In genomic region chr11:72629266-72629665, GRCh38 we compare ENCODE assay signal across 2 cellular contexts.
TF ChIP-seq lines count a peak whose summit lies in the region.

No MANE protein-coding gene starts in this region.

TF ChIP-seq in H1, 55 proteins besides CTCF, POLR2A, EP300 and RAD21:
- TF ChIP-seq CEBPB (IDR thresholded peaks at IDR 0.05; ENCODE audit: low read depth, low read length) (no peak), YY1 (IDR thresholded peaks at IDR 0.05; ENCODE audit: low read depth, low read length) (no peak), PHF8 (conservative IDR thresholded peaks at IDR 0.05; ENCODE audit: low read depth, low read length) (no peak), ATF2 (IDR thresholded peaks at IDR 0.05; ENCODE audit: low read length) (no peak), KDM1A (IDR thresholded peaks at IDR 0.05; ENCODE audit: borderline replicate concordance, low read length) (no peak), SAP30 (IDR thresholded peaks at IDR 0.05; ENCODE audit: insufficient read depth, insufficient replicate concordance, low read length) (no peak), GABPA (IDR thresholded peaks at IDR 0.05; ENCODE audit: borderline replicate concordance, insufficient read depth, low read length) (no peak), SP1 (IDR thresholded peaks at IDR 0.05; ENCODE audit: low read depth, low read length) (no peak), SUZ12 (IDR thresholded peaks at IDR 0.05; ENCODE audit: low read length) (no peak), KDM5A (IDR thresholded peaks at IDR 0.05; ENCODE audit: low read length) (no peak), SIX5 (IDR thresholded peaks at IDR 0.05; ENCODE audit: low read depth, low read length) (no peak), TAF1 (IDR thresholded peaks at IDR 0.05; ENCODE audit: low read depth, low read length) (no peak)

TF ChIP-seq in GM23338, 12 proteins besides CTCF, POLR2A, EP300 and RAD21:
- TF ChIP-seq NANOG (IDR thresholded peaks at IDR 0.05; ENCODE audit: borderline replicate concordance) (no peak), CREB1 (CRISPR knock-in tag; IDR thresholded peaks at IDR 0.05; ENCODE audit: low read depth) (no peak), STAT1 (IDR thresholded peaks at IDR 0.05; ENCODE audit: unreplicated experiment) (no peak), ZNF331 (CRISPR knock-in tag; IDR thresholded peaks at IDR 0.05; ENCODE audit: low read depth) (no peak), EZH2phosphoT487 (IDR thresholded peaks at IDR 0.05; ENCODE audit: unreplicated experiment) (no peak), JUNB (IDR thresholded peaks at IDR 0.05; ENCODE audit: unreplicated experiment) (no peak)
TF ChIP-seq in GM23338: peak in this region for 0.
